13 cellular contexts compared by ENCODE assay signal in the genomic region with DNA sequence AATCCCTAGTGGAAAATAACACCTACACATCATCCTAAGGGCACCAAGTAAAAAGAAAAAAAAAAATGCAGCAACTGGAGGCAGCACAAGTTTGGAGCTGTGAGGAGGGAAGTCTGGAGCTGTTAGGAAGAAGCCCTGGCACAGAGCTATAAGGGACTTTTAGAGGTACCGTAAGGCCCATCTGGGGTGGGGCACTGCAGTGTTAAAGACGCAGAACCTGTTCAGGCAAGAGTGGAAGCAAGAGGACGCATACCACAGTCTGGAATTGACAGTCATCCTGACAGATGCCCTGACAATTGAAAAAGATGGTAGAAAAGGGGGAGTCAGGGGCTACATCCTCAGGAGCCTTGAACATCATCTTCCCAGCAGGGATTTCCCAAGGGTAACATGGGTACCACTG.
A peak's percentile ranks its signal among the peaks of the same experiment; 100 is the strongest.
DNase-seq lines count a peak whose midpoint lies in the region; ATAC-seq and TF ChIP-seq lines count a peak whose summit lies in the region.
"Had no signal": no experiment of that assay in that cellular context is flagged by ENCODE, and none has a peak within 500 bp of the region (broad histone marks: within the 10 kb centered on the region; RNA-seq: fewer than 3 reads in every experiment).

No MANE protein-coding gene starts in this region.

- H3K9me3 ChIP-seq in CD8-positive, alpha-beta T cell (ENCODE audit: low read length), result no peaks in the 10 kb centered on the region
- no peaks in the 10 kb centered on the region for H3K9me3 ChIP-seq in sigmoid colon
- H3K9me3 ChIP-seq: mucosa of descending colon had no signal

- no peak for DNase-seq in CD8-positive, alpha-beta T cell
- peak; percentile 16 for DNase-seq in RWPE1 (ENCODE audit: low spot score)
- peak; percentile 57 for DNase-seq in epithelial cell of esophagus (ENCODE audit: low read depth)
- DNase-seq in sigmoid colon, result no peak
- no peak for DNase-seq in activated CD4-positive, CD25-positive, alpha-beta regulatory T cell (lab: John Stamatoyannopoulos, UW)
- no peak for DNase-seq in germinal center (ENCODE audit: low spot score)
- DNase-seq in NCI-H1092 treated with DMSO at 0.1 percent for 48 hours (lab: John Stamatoyannopoulos, UW), result no peak
- no peak for DNase-seq in posterior cingulate gyrus
- DNase-seq: activated CD8-positive, alpha-beta memory T cell treated with anti-CD3 and anti-CD28 coated beads, Interleukin-2, amount 10 ng/mL, durations not matched to agents 7 days and 5 days; CD4-positive, alpha-beta memory T cell; mucosa of descending colon; NCI-H2107; OCI-M1 had no signal

- no peak for ATAC-seq in CD8-positive, alpha-beta T cell
- ATAC-seq: activated CD8-positive, alpha-beta memory T cell treated with anti-CD3 and anti-CD28 coated beads, Interleukin-2, amount 10 ng/mL, durations not matched to agents 7 days and 5 days; mucosa of descending colon had no signal

- WGBS in sigmoid colon, 2 donors, result 44 to 80% methylated on average over 3 of the region's 3 CpGs

- H3K27ac Mint-ChIP-seq in CD8-positive, alpha-beta T cell, result peak overlapping the region; percentile 18

- POLR2A ChIA-PET in CD8-positive, alpha-beta T cell (lab: Charles Lee), result interaction anchor here (0.6 to 1.0 kb wide), 2 partner anchors 31 to 103 kb away, joined by 3 read pairs; no protein-coding TSS in a partner anchor
- POLR2A ChIA-PET in RWPE1 (lab: Yijun Ruan, JAX; ENCODE audit: low non-redundant PET), result no interaction called here

- CTCF ChIA-PET in CD8-positive, alpha-beta T cell (lab: Charles Lee), result interaction anchor here (0.8 to 1.1 kb wide), 2 partner anchors 57 to 64 kb away, joined by 3 to 4 read pairs; no protein-coding TSS in a partner anchor
- CTCF ChIA-PET in RWPE1 (lab: Yijun Ruan, JAX), result interaction anchor here (0.7 to 1.1 kb wide), 2 partner anchors 39 to 695 kb away, joined by 3 read pairs; no protein-coding TSS in a partner anchor

- TF ChIP-seq EP300 in sigmoid colon (IDR thresholded peaks at IDR 0.05), result no peak

- no peaks in the 10 kb centered on the region for H3K27me3 Mint-ChIP-seq in CD8-positive, alpha-beta T cell (ENCODE audit: low read depth)
- H3K27me3 Mint-ChIP-seq: activated CD8-positive, alpha-beta memory T cell treated with anti-CD3 and anti-CD28 coated beads, Interleukin-2, amount 10 ng/mL, durations not matched to agents 7 days and 5 days; CD4-positive, alpha-beta memory T cell had no signal

- peaks cover 22% of the 10 kb centered on the region for H3K4me1 Mint-ChIP-seq in CD8-positive, alpha-beta T cell (ENCODE audit: low read depth)

- peaks cover 2% of the 10 kb centered on the region for H3K9me3 Mint-ChIP-seq in CD8-positive, alpha-beta T cell
- H3K9me3 Mint-ChIP-seq: CD4-positive, alpha-beta memory T cell had no signal

- intact Hi-C loops in CD8-positive, alpha-beta T cell (cut with DNase I, micrococcal nuclease), result no loop called here
- intact Hi-C loops in sigmoid colon (cut with DNase I), result loop anchor here (10.0 kb wide), 1 partner anchor 362 kb away; a partner anchor contains a TSS
- intact Hi-C loops in posterior cingulate gyrus (cut with DNase I), result no loop called here

- TF ChIP-seq POLR2A in sigmoid colon (IDR thresholded peaks at IDR 0.05), result no peak

- peaks cover 9% of the 10 kb centered on the region for H3K4me1 ChIP-seq in CD8-positive, alpha-beta T cell (ENCODE audit: insufficient read depth, low read length)
- H3K4me1 ChIP-seq in sigmoid colon, result peaks cover 0 to 50% (median 49%) of the 10 kb centered on the region in 4 donors

- no peak overlapping the region for H3K27ac ChIP-seq in CD8-positive, alpha-beta T cell (ENCODE audit: low read depth, low read length)
- H3K27ac ChIP-seq in RWPE1, result peak overlapping the region; percentile 68
- peak overlapping the region; percentile 71 to 81 (median 78) for H3K27ac ChIP-seq in sigmoid colon

- H3K4me3 ChIP-seq in CD8-positive, alpha-beta T cell (ENCODE audit: low read depth, low read length), result no peak overlapping the region
- H3K4me3 ChIP-seq in epithelial cell of esophagus (ENCODE audit: low read length), result no peak overlapping the region
- no peak overlapping the region for H3K4me3 ChIP-seq in sigmoid colon
- H3K4me3 ChIP-seq: mucosa of descending colon had no signal

- no peak overlapping the region for H3K4me3 Mint-ChIP-seq in CD8-positive, alpha-beta T cell
- H3K4me3 Mint-ChIP-seq: activated CD8-positive, alpha-beta memory T cell treated with anti-CD3 and anti-CD28 coated beads, Interleukin-2, amount 10 ng/mL, durations not matched to agents 7 days and 5 days had no signal

- H3K36me3 Mint-ChIP-seq in CD8-positive, alpha-beta T cell, result no peaks in the 10 kb centered on the region

- no peaks in the 10 kb centered on the region for H3K36me3 ChIP-seq in CD8-positive, alpha-beta T cell (ENCODE audit: insufficient read depth, low read length)
- H3K36me3 ChIP-seq in sigmoid colon, result no peaks in the 10 kb centered on the region

- no peaks in the 10 kb centered on the region for H3K27me3 ChIP-seq in CD8-positive, alpha-beta T cell (ENCODE audit: insufficient read depth, low read length)
- no peaks in the 10 kb centered on the region for H3K27me3 ChIP-seq in sigmoid colon

- no peak for TF ChIP-seq CTCF in CD8-positive, alpha-beta T cell (IDR thresholded peaks at IDR 0.05)
- TF ChIP-seq CTCF in RWPE1 (conservative IDR thresholded peaks at IDR 0.05; ENCODE audit: low read depth) (no peak), epithelial cell of esophagus (IDR thresholded peaks at IDR 0.05; ENCODE audit: insufficient read depth, low read depth, low read length, missing control alignments) (no peak), sigmoid colon (IDR thresholded peaks at IDR 0.05) (no peak)

Comparison
In these comparisons a context has a peak if more than half of its experiments do, and no peak if none do; other contexts are left out.
1. DNase-seq: peak in RWPE1 (single experiment) and epithelial cell of esophagus (single experiment); none in CD8-positive, alpha-beta T cell (0 of 7), sigmoid colon (single experiment), activated CD4-positive, CD25-positive, alpha-beta regulatory T cell (0 of 4), germinal center (single experiment), NCI-H1092 treated with DMSO at 0.1 percent for 48 hours (single experiment) and posterior cingulate gyrus (0 of 10).